In genomic region chr4:169611991-169612868, GRCh38 we compare ENCODE assay signal across 8 cellular contexts. TPM values are rescaled to one million over a fixed set of nuclear protein-coding genes. Genes with fewer than 3 reads are reported as not detected.
DNase-seq lines count a peak whose midpoint lies in the region; ATAC-seq, FAIRE-seq and TF ChIP-seq lines count a peak whose summit lies in the region.

Gene NEK1 (minus strand): TSS chr4:169612583. CDS start chr4:169602630, 9,953 bp downstream.

- peak within 1 kb of the TSS; percentile 92 to 98 for H3K27ac ChIP-seq in kidney (ENCODE audit: low read depth in 2 of 2, low read length in 2 of 2)

- peak within 1 kb of the TSS; percentile 93 to 98 for H3K4me3 ChIP-seq in kidney (ENCODE audit: low read length in 2 of 2)

- peaks cover 0 to 4% of the 10 kb centered on the region in 2 donors for H3K4me1 ChIP-seq in kidney (ENCODE audit: control insufficient read depth in 1 of 2, insufficient read depth in 1 of 2, low read depth in 1 of 2, low read length in 2 of 2)

- no peaks in the 10 kb centered on the region for H3K9me3 Mint-ChIP-seq in central memory CD8-positive, alpha-beta T cell

- H3K36me3 Mint-ChIP-seq in central memory CD8-positive, alpha-beta T cell (ENCODE audit: insufficient read depth): peaks cover 13% of the 10 kb centered on the region

- intact Hi-C loops in kidney (cut with DNase I): no loop called here

- ATAC-seq in GM19043 (IDR thresholded peaks at IDR 0.05; ENCODE audit: low read depth, unreplicated experiment) (peak; percentile 91), HG03354 (IDR thresholded peaks at IDR 0.05; ENCODE audit: poor library complexity, severe bottlenecking, unreplicated experiment) (peak; percentile 93)
- ATAC-seq in activated CD4-positive, CD25-positive, alpha-beta regulatory T cell treated with anti-CD3 and anti-CD28 coated beads, Interleukin-2, amount 50 U/mL, for 24 hours: peak; percentile 88 to 93
- peak; percentile 88 for ATAC-seq in central memory CD8-positive, alpha-beta T cell (replicated peaks; ENCODE audit: extremely low read depth, poor library complexity, severe bottlenecking)

- DNase-seq in AG09319 (ENCODE audit: extremely low read depth, low read depth) (peak; percentile 62), NCI-H446 treated with DMSO at 0.1 percent for 48 hours (lab: John Stamatoyannopoulos, UW) (peak; percentile 80), kidney (peak; percentile 95)
- peak; percentile 71 to 82 for DNase-seq in central memory CD8-positive, alpha-beta T cell (ENCODE audit: low spot score in 2 of 2)
- peak; percentile 93 for DNase-seq in stimulated activated CD4-positive, alpha-beta T cell treated with anti-CD3 and anti-CD28 coated beads, Interleukin-15, amount 100 ng/mL, for 24 hours

- H3K27ac Mint-ChIP-seq in central memory CD8-positive, alpha-beta T cell (ENCODE audit: low read depth): peak within 1 kb of the TSS; percentile 98

- peak within 1 kb of the TSS; percentile 85 to 98 for H3K9ac ChIP-seq in kidney (ENCODE audit: low read length in 2 of 2)

- H3K36me3 ChIP-seq in kidney (ENCODE audit: control insufficient read depth in 1 of 2, insufficient read depth in 2 of 2, low read length in 2 of 2): no peaks in the 10 kb centered on the region

- TF ChIP-seq CTCF in AG09319 (IDR thresholded peaks at IDR 0.05; ENCODE audit: low read depth, low read length) (no peak; the same call in 1 of the 2 replicates), kidney (IDR thresholded peaks at IDR 0.05; ENCODE audit: borderline replicate concordance, extremely low read depth, insufficient read depth) (no peak)

- no peaks in the 10 kb centered on the region for H3K27me3 Mint-ChIP-seq in central memory CD8-positive, alpha-beta T cell

- H3K4me3 Mint-ChIP-seq in central memory CD8-positive, alpha-beta T cell: peak within 1 kb of the TSS; percentile 99

- H3K4me1 Mint-ChIP-seq in central memory CD8-positive, alpha-beta T cell: peaks cover 33% of the 10 kb centered on the region

- H3K9me3 ChIP-seq in kidney (ENCODE audit: control insufficient read depth in 1 of 2, low read length in 2 of 2): no peaks in the 10 kb centered on the region

- FAIRE-seq in kidney (lab: Jason Lieb, UNC): no peak

RNA-seq across cellular contexts. Expression of gene NEK1, which starts in this region (rescaled TPM):
- total RNA-seq in kidney: 15.3 TPM
- polyA plus RNA-seq in kidney (ENCODE audit: insufficient read depth, low read depth, low replicate concordance): 5.6 TPM

Comparison
In these comparisons a context has a peak if more than half of its experiments do, and no peak if none do; other contexts are left out.
1. Peak in every context shown above with its lines: DNase-seq, ATAC-seq, H3K4me3 ChIP-seq and H3K27ac ChIP-seq.